20 cellular contexts compared by ENCODE assay signal in the genomic region with DNA sequence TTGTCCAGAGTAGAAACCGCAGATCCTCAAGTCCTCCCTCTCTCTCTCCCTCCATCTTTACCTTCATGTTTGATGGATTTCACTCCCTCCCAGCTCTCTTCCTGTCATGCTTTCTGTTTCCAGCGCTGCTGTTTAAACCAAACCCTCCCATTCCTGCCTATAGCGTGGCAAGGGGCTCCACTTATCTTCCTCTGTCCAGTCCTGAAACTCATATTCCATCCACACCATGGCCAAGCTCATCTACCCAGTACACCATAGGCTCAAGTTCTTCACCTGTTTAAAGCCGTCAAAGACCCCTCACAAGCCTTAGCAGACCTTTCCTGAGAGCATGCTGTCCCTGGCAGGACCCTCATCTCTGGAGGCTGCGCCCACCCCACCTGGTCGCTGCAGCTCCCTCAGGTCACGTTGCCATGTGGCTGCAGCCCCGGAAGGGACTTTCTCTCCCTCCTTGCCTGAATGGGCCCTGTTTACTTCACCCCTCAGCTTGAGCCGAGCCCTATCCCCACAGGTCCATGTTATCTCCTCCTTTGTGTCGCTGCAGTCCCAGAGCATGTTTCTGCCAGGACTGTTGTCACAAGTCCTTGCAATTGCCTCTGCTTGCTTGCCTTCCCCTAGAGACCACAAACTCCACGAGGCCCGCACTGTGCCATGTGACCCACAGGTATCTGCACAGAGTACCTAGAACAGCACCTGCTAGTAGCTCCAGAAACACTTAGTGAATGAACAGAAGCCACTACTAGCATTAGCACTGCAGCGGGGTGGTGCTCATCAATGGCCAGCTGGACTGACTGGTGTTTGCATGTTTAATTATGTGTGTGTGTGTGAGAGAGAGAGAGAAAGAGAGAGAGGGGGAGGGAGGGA.
DNase-seq lines count a peak whose midpoint lies in the region; ATAC-seq and TF ChIP-seq lines count a peak whose summit lies in the region.
"Had no signal": no experiment of that assay in that cellular context is flagged by ENCODE, and none has a peak within 500 bp of the region (broad histone marks: within the 10 kb centered on the region; RNA-seq: fewer than 3 reads in every experiment).

No MANE protein-coding gene starts in this region.

- peak overlapping the region; percentile 5 for H3K27ac Mint-ChIP-seq in glutamatergic neuron (ENCODE audit: unreplicated experiment)
- H3K27ac Mint-ChIP-seq: CD4-positive, CD25-positive, alpha-beta regulatory T cell had no signal

- WGBS in aorta, 2 donors: 62 to 68% methylated on average over 13 of the region's 13 CpGs

- peaks cover 5% of the 10 kb centered on the region for H3K9me3 Mint-ChIP-seq in glutamatergic neuron (ENCODE audit: unreplicated experiment)

- CTCF ChIA-PET in RWPE1 (lab: Yijun Ruan, JAX): interaction anchor here (0.6 to 1.4 kb wide), 5 partner anchors 40 to 844 kb away, joined by 3 to 9 read pairs (median 5); no protein-coding TSS in a partner anchor

- peaks cover 3% of the 10 kb centered on the region for H3K27me3 Mint-ChIP-seq in glutamatergic neuron (ENCODE audit: unreplicated experiment)

- no peaks in the 10 kb centered on the region for H3K4me1 ChIP-seq in aorta (ENCODE audit: control insufficient read depth in 1 of 2, insufficient read depth in 2 of 2, low read length in 2 of 2)
- H3K4me1 ChIP-seq: BE2C, Peyer's patch had no signal

- intact Hi-C loops in aorta (cut with DNase I): loop anchor here in 1 of 2 donors (10.0 kb wide), 1 partner anchor 609 kb away; no protein-coding TSS in a partner anchor

- H3K36me3 Mint-ChIP-seq in glutamatergic neuron (ENCODE audit: unreplicated experiment): no peaks in the 10 kb centered on the region
- H3K36me3 Mint-ChIP-seq: CD4-positive, CD25-positive, alpha-beta regulatory T cell had no signal

- peaks cover 12% of the 10 kb centered on the region for H3K4me1 Mint-ChIP-seq in glutamatergic neuron (ENCODE audit: low read depth, unreplicated experiment)

- TF ChIP-seq CTCF in glutamatergic neuron (IDR thresholded peaks at IDR 0.05; ENCODE audit: partially characterized antibody, unreplicated experiment) (no peak), RWPE1 (conservative IDR thresholded peaks at IDR 0.05; ENCODE audit: low read depth) (no peak)

- no peak overlapping the region for H3K4me3 ChIP-seq in aorta (ENCODE audit: low read length in 2 of 2)
- H3K4me3 ChIP-seq: Peyer's patch, SK-N-MC had no signal

- H3K9me3 ChIP-seq in aorta (ENCODE audit: control insufficient read depth, low read length): no peaks in the 10 kb centered on the region
- H3K9me3 ChIP-seq: BE2C, Peyer's patch had no signal

- H3K27ac ChIP-seq in aorta (ENCODE audit: low read depth in 1 of 2, low read length in 2 of 2) (no peak overlapping the region), RWPE1 (no peak overlapping the region)
- H3K27ac ChIP-seq: Peyer's patch, SK-N-MC had no signal

- ATAC-seq in aorta (ENCODE audit: low FRiP score) (peak; percentile 28), GM21360 (IDR thresholded peaks at IDR 0.05; ENCODE audit: unreplicated experiment) (no peak)
- ATAC-seq: Right ventricle myocardium inferior had no signal

- POLR2A ChIA-PET in RWPE1 (lab: Yijun Ruan, JAX; ENCODE audit: low non-redundant PET): interaction anchor here (0.6 kb wide), 1 partner anchor 17 kb away, joined by 4 read pairs; no protein-coding TSS in a partner anchor

- no peaks in the 10 kb centered on the region for H3K36me3 ChIP-seq in aorta (ENCODE audit: control insufficient read depth in 1 of 2, insufficient read depth in 2 of 2, low read length in 1 of 2)
- H3K36me3 ChIP-seq: BE2C, Peyer's patch had no signal

- no peak overlapping the region for H3K4me3 Mint-ChIP-seq in glutamatergic neuron (ENCODE audit: unreplicated experiment)
- H3K4me3 Mint-ChIP-seq: CD4-positive, CD25-positive, alpha-beta regulatory T cell had no signal

- DNase-seq in NCI-H524 (lab: John Stamatoyannopoulos, UW) (peak; percentile 33 to 61), NCI-H524 treated with DMSO at 0.1 percent for 48 hours (lab: John Stamatoyannopoulos, UW) (no peak), NCI-H526 treated with DMSO at 0.1 percent for 48 hours (lab: John Stamatoyannopoulos, UW) (peak; percentile 93), glutamatergic neuron (peak; percentile 37), aorta (no peak), NCI-H2171 treated with DMSO at 0.1 percent for 48 hours (lab: John Stamatoyannopoulos, UW) (no peak), RWPE1 (ENCODE audit: low spot score) (no peak)
- DNase-seq: 8988T; BE2C; CD4-positive, CD25-positive, alpha-beta regulatory T cell; GF-D8; KBM-7; NCI-H1436 treated with DMSO at 0.1 percent for 48 hours; NCI-H2029; NCI-H2171; NCI-H446 treated with DMSO at 0.1 percent for 48 hours; Peyer's patch had no signal

- no peaks in the 10 kb centered on the region for H3K27me3 ChIP-seq in aorta (ENCODE audit: control insufficient read depth in 1 of 2, insufficient read depth in 2 of 2, low read length in 1 of 2)
- H3K27me3 ChIP-seq: BE2C, Peyer's patch had no signal

Comparison
In these comparisons a context has a peak if more than half of its experiments do, and no peak if none do; other contexts are left out.
1. DNase-seq: peak in NCI-H524 (2 of 2), NCI-H526 treated with DMSO at 0.1 percent for 48 hours (single experiment) and glutamatergic neuron (single experiment); none in NCI-H524 treated with DMSO at 0.1 percent for 48 hours (single experiment), aorta (0 of 2), NCI-H2171 treated with DMSO at 0.1 percent for 48 hours (single experiment) and RWPE1 (single experiment).